1 cellular context compared by ENCODE assay signal in genomic region chr2:203802277-203803045, GRCh38.
TF ChIP-seq lines count a peak whose summit lies in the region.

No MANE protein-coding gene starts in this region.

TF ChIP-seq in GM23338, 12 proteins besides CTCF, POLR2A, EP300 and RAD21 (continued from another document):
- no peak for TF ChIP-seq ZNF462 (CRISPR knock-in tag; IDR thresholded peaks at IDR 0.05)
TF ChIP-seq in GM23338: peak in this region for 0.
